ENCODE assay signal across 26 cellular contexts in genomic region chr1:56671085-56671484, GRCh38.
"Had no signal": no experiment of that assay in that cellular context is flagged by ENCODE, and none has a peak within 500 bp of the region (broad histone marks: within the 10 kb centered on the region; RNA-seq: fewer than 3 reads in every experiment).

No MANE protein-coding gene starts in this region.

- H3K4me1 ChIP-seq: suprapubic skin, testis, thyroid gland, tibial artery, tibial nerve, transverse colon, upper lobe of left lung, upper lobe of right lung, uterus, vagina had no signal

- H3K4me3 ChIP-seq: stomach, suprapubic skin, testis, thoracic aorta, thyroid gland, tibial artery, tibial nerve, transverse colon, upper lobe of left lung, upper lobe of right lung, uterus, vagina had no signal

- H3K27me3 ChIP-seq: stomach, suprapubic skin, testis, thyroid gland, tibial artery, tibial nerve, transverse colon, upper lobe of left lung, upper lobe of right lung, uterus, vagina had no signal

- H3K36me3 ChIP-seq: stomach, suprapubic skin, thoracic aorta, thyroid gland, tibial artery, tibial nerve, transverse colon, upper lobe of left lung, upper lobe of right lung, uterus, vagina had no signal

- DNase-seq: stimulated activated CD4-positive, alpha-beta T cell treated with anti-CD3 and anti-CD28 coated beads, Interleukin-2, amount 100 ng/mL, for 48 hours; stimulated activated CD4-positive, alpha-beta T cell treated with anti-CD3 and anti-CD28 coated beads, Interleukin-4, amount 100 ng/mL, for 1 hour; stimulated activated CD4-positive, alpha-beta T cell treated with anti-CD3 and anti-CD28 coated beads, Interleukin-4, amount 100 ng/mL, for 24 hours; stimulated activated CD4-positive, alpha-beta T cell treated with anti-CD3 and anti-CD28 coated beads, Interleukin-4, amount 100 ng/mL, for 4 hours; stimulated activated CD8-positive, alpha-beta memory T cell treated with anti-CD3 and anti-CD28 coated beads, Interleukin-4, amount 100 ng/mL, for 48 hours; stimulated activated naive B cell treated with anti-CD40 and anti-IgM and Interleukin-4, amounts not matched to agents 10 μg/mL and 1 μg/mL and 100 μg/mL, for 72 hours; stimulated activated naive CD4-positive, alpha-beta T cell; stimulated activated naive CD4-positive, alpha-beta T cell treated with Interleukin-2 at 50 U/mL for 16 hours; stimulated activated naive CD8-positive, alpha-beta T cell treated with anti-CD3 and anti-CD28 coated beads, Interleukin-15, amount 100 ng/mL, for 72 hours; stimulated activated naive CD8-positive, alpha-beta T cell treated with anti-CD3 and anti-CD28 coated beads, Interleukin-15, Interleukin-2, amounts not matched to agents 100 U/mL and 50 U/mL, for 24 hours; stomach; substantia nigra; testis; thyroid gland; tibial artery; transverse colon; trophoblast cell; upper lobe of left lung; upper lobe of right lung; uterus had no signal

- H3K27ac ChIP-seq: stomach, suprapubic skin, testis, thoracic aorta, thyroid gland, tibial artery, tibial nerve, transverse colon, upper lobe of left lung, upper lobe of right lung, uterus, vagina had no signal

- ATAC-seq: stimulated activated effector memory CD8-positive, alpha-beta T cell treated with anti-CD3 and anti-CD28 coated beads, Interleukin-12 subunit alpha, Interleukin-12 subunit beta, amount 100 ng/mL, for 72 hours; stimulated activated memory B cell treated with anti-CD40 and anti-IgM and Interleukin-4, amounts not matched to agents 10 μg/mL and 1 μg/mL and 100 μg/mL, for 72 hours; stimulated activated naive B cell treated with anti-CD40 and anti-IgM and Interleukin-4, amounts not matched to agents 10 μg/mL and 1 μg/mL and 100 μg/mL, for 72 hours; stimulated activated naive CD8-positive, alpha-beta T cell treated with anti-CD3 and anti-CD28 coated beads, Interleukin-15, amount 100 ng/mL, for 72 hours; stimulated activated naive CD8-positive, alpha-beta T cell treated with anti-CD3 and anti-CD28 coated beads, Interleukin-15, Interleukin-2, amounts not matched to agents 100 U/mL and 50 U/mL, for 24 hours; upper lobe of right lung had no signal

- H3K9me3 ChIP-seq: stomach, suprapubic skin, testis, thoracic aorta, thyroid gland, tibial artery, tibial nerve, transverse colon, upper lobe of left lung, upper lobe of right lung, uterus, vagina had no signal
